In genomic region chr17:28710948-28711722, GRCh38 we compare ENCODE assay signal across 1 cellular context.
TF ChIP-seq lines count a peak whose summit lies in the region.

No MANE protein-coding gene starts in this region.

TF ChIP-seq in IMR-90, 13 proteins besides CTCF, POLR2A, EP300 and RAD21:
- TF ChIP-seq ELK1 (IDR thresholded peaks at IDR 0.05; ENCODE audit: borderline replicate concordance, low read depth, low read length): no peak
- TF ChIP-seq MXI1 (IDR thresholded peaks at IDR 0.05; ENCODE audit: borderline replicate concordance, low read depth, low read length): peak; percentile 85
- TF ChIP-seq RCOR1 (IDR thresholded peaks at IDR 0.05; ENCODE audit: insufficient replicate concordance, low read length): no peak
- TF ChIP-seq MAFK (IDR thresholded peaks at IDR 0.05; ENCODE audit: low read depth, low read length): no peak
- TF ChIP-seq FOS (IDR thresholded peaks at IDR 0.05; ENCODE audit: low read depth, low read length): no peak
- TF ChIP-seq CHD1 (IDR thresholded peaks at IDR 0.05; ENCODE audit: low read depth, low read length): no peak
- TF ChIP-seq BHLHE40 (IDR thresholded peaks at IDR 0.05; ENCODE audit: low read depth, low read length): no peak
- TF ChIP-seq MAZ (IDR thresholded peaks at IDR 0.05; ENCODE audit: borderline replicate concordance, low read depth, low read length): peak; percentile 8; the same call in 1 of the 2 replicates
